Comparison of ENCODE assay signal across 19 cellular contexts in the genomic region with DNA sequence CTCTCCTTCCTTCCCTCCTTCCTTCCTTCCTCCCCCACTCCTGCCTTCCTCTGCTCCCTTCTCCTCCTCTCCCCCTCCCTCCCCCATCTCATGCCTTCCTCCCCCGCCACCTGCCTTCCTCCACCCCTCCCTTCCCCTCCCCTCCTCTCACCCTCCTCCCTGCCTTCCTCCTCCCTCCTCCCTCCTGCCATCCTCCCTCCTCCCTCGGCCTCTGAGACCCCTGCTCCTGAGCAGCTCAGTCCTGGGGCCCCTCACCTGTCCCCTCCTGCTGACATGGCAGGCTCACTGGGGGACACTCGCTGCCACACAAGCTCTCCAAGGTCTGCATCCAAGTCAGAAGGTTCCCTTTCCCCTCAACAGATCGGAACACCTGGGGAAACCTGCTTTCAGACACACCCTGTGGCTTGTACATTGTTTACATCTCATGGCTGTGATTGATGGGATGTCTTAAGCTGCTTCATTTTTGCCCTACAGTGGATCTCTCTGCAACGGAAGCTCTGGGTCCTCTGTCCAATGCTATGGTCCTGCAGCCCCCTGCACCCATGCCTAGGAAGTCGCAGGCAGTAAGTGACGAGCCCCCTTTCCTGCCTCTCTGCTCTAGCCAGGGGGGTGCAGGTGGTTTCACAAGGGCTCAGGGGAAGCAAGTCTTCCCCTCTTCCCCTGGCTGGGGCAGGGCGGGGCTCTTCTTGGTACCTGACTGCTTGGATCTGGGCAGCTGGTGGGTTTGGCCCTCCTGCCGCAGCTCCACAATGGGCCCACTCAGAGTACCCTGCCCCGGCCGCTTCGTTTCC. TPM values are rescaled to one million over a fixed set of nuclear protein-coding genes. Genes with fewer than 3 reads are reported as not detected.
DNase-seq lines count a peak whose midpoint lies in the region; ATAC-seq and TF ChIP-seq lines count a peak whose summit lies in the region.
"Had no signal": no experiment of that assay in that cellular context is flagged by ENCODE, and none has a peak within 500 bp of the region (broad histone marks: within the 10 kb centered on the region; RNA-seq: fewer than 3 reads in every experiment).

No MANE protein-coding gene starts in this region.

- H3K27me3 ChIP-seq in BLaER1 treated with 17β-estradiol and CSF1 and Interleukin-3, amounts not matched to agents 10 nM and 100 nM: no peaks in the 10 kb centered on the region
- no peaks in the 10 kb centered on the region for H3K27me3 ChIP-seq in esophagus muscularis mucosa
- no peaks in the 10 kb centered on the region for H3K27me3 ChIP-seq in sigmoid colon
- H3K27me3 ChIP-seq: testis had no signal

- TF ChIP-seq EP300 in esophagus muscularis mucosa (IDR thresholded peaks at IDR 0.05) (no peak), sigmoid colon (IDR thresholded peaks at IDR 0.05) (no peak)

- no peaks in the 10 kb centered on the region for H3K9me3 ChIP-seq in BLaER1 treated with 17β-estradiol and CSF1 and Interleukin-3, amounts not matched to agents 10 nM and 100 nM (replicated peaks in 1 of 11)
- H3K9me3 ChIP-seq in esophagus muscularis mucosa (no peaks in the 10 kb centered on the region), sigmoid colon (no peaks in the 10 kb centered on the region)
- H3K9me3 ChIP-seq: testis had no signal

- ATAC-seq in HG03439 (IDR thresholded peaks at IDR 0.05; ENCODE audit: unreplicated experiment) (no peak), GM21576 (IDR thresholded peaks at IDR 0.05; ENCODE audit: unreplicated experiment) (no peak)
- ATAC-seq: SK-N-SH treated with all-trans-retinoic acid at 6 μM for 48 hours had no signal

- H3K9ac ChIP-seq in BLaER1 treated with 17β-estradiol and CSF1 and Interleukin-3, amounts not matched to agents 10 nM and 100 nM: 0 out of 22 replicates have a peak overlapping the region, but pooled peaks of 2 of the 11 experiments have one; percentile 1 to 27
- H3K9ac ChIP-seq: parathyroid adenoma had no signal

- no peak for TF ChIP-seq CTCF in esophagus muscularis mucosa (IDR thresholded peaks at IDR 0.05)
- TF ChIP-seq CTCF in sigmoid colon (IDR thresholded peaks at IDR 0.05): no peak

- H3K36me3 ChIP-seq in BLaER1 treated with 17β-estradiol and CSF1 and Interleukin-3, amounts not matched to agents 10 nM and 100 nM: peaks cover 59 to 89% (median 73%) of the 10 kb centered on the region in 11 experiments
- H3K36me3 ChIP-seq in esophagus muscularis mucosa (peaks cover 11 to 56% (median 34%) of the 10 kb centered on the region in 4 donors), sigmoid colon (peaks cover 0 to 44% (median 6%) of the 10 kb centered on the region in 4 donors)

- peak overlapping the region in 7 of 11 experiments; percentile 13 to 57 (median 42); a peak in 9 of 22 replicates for H3K4me2 ChIP-seq in BLaER1 treated with 17β-estradiol and CSF1 and Interleukin-3, amounts not matched to agents 10 nM and 100 nM

- H3K27ac ChIP-seq in BLaER1 treated with 17β-estradiol and CSF1 and Interleukin-3, amounts not matched to agents 10 nM and 100 nM: peak overlapping the region in 4 of 11 experiments; percentile 23 to 50 (median 38); a peak in 6 of 22 replicates
- H3K27ac ChIP-seq in esophagus muscularis mucosa (replicated peaks in 1 of 4) (peak overlapping the region in 3 of 4 donors; percentile 20 to 66 (median 62)), sigmoid colon (peak overlapping the region in 2 of 4 donors; percentile 12 to 67)
- H3K27ac ChIP-seq: parathyroid adenoma, testis had no signal

- no peak overlapping the region for H3K4me3 ChIP-seq in BLaER1 treated with 17β-estradiol and CSF1 and Interleukin-3, amounts not matched to agents 10 nM and 100 nM
- H3K4me3 ChIP-seq in esophagus muscularis mucosa (no peak overlapping the region), sigmoid colon (no peak overlapping the region)
- H3K4me3 ChIP-seq: testis had no signal

- 86% methylated on average over 10 of the region's 12 CpGs for WGBS in esophagus muscularis mucosa
- 67 to 79% methylated on average over 12 of the region's 12 CpGs for WGBS in sigmoid colon, 2 donors

- H4K20me1 ChIP-seq in BLaER1 treated with 17β-estradiol and CSF1 and Interleukin-3, amounts not matched to agents 10 nM and 100 nM: peaks cover 0 to 31% (median 0%) of the 10 kb centered on the region in 11 experiments; a peak in 5 of 22 replicates

- TF ChIP-seq POLR2A in esophagus muscularis mucosa (IDR thresholded peaks at IDR 0.05; ENCODE audit: low read depth): no peak
- no peak for TF ChIP-seq POLR2A in sigmoid colon (IDR thresholded peaks at IDR 0.05)

- intact Hi-C loops in esophagus muscularis mucosa (cut with DNase I) (no loop called here), sigmoid colon (cut with DNase I) (no loop called here)

- peak; percentile 62 for DNase-seq in NCI-H69 (lab: John Stamatoyannopoulos, UW)
- DNase-seq in esophagus muscularis mucosa (ENCODE audit: extremely low spot score): no peak
- peak; percentile 64 for DNase-seq in sigmoid colon
- DNase-seq in GOT3 (lab: John Stamatoyannopoulos, UW): no peak
- DNase-seq in SIG-M5 (lab: John Stamatoyannopoulos, UW): no peak
- DNase-seq: activated CD4-positive, alpha-beta T cell treated with anti-CD3 and anti-CD28 coated beads for 1 hour; activated CD8-positive, alpha-beta memory T cell treated with anti-CD3 and anti-CD28 coated beads, Interleukin-2, amount 10 ng/mL, durations not matched to agents 7 days and 5 days; amygdala; CD4-positive, alpha-beta memory T cell; central memory CD4-positive, alpha-beta T cell; NCI-H2081; stimulated activated CD4-positive, alpha-beta T cell treated with anti-CD3 and anti-CD28 coated beads, Interleukin-4, amount 100 ng/mL, for 1 hour; T1000; testis had no signal

- peaks cover 0 to 29% (median 26%) of the 10 kb centered on the region in 10 experiments; a peak in 15 of 20 replicates for H3K4me1 ChIP-seq in BLaER1 treated with 17β-estradiol and CSF1 and Interleukin-3, amounts not matched to agents 10 nM and 100 nM
- peaks cover 19 to 43% (median 39%) of the 10 kb centered on the region in 4 donors for H3K4me1 ChIP-seq in esophagus muscularis mucosa
- peaks cover 0 to 39% (median 26%) of the 10 kb centered on the region in 4 donors for H3K4me1 ChIP-seq in sigmoid colon
- H3K4me1 ChIP-seq: parathyroid adenoma, testis had no signal

RNA-seq across cellular contexts. Expression of gene ITGB1BP1, which starts 22.9 kb away (rescaled TPM):
- total RNA-seq in esophagus muscularis mucosa (10 to 100 TPM; 59.6 to 91.4 (median 66.1) TPM), sigmoid colon (10 to 100 TPM; 52.3 to 75.6 (median 61.6) TPM)
- polyA plus RNA-seq in sigmoid colon: 10 to 100 TPM; 24.3 to 99.7 (median 47.4) TPM

RNA-seq across cellular contexts. Expression of gene CPSF3, which starts 23.0 kb away (rescaled TPM):
- 10 to 100 TPM; 18.3 to 22.8 (median 20.7) TPM for total RNA-seq in esophagus muscularis mucosa
- total RNA-seq in sigmoid colon: 10 to 100 TPM; 22.9 to 33.5 (median 27.5) TPM
- 10 to 100 TPM; 14.4 to 23.6 (median 14.6) TPM for polyA plus RNA-seq in sigmoid colon

Comparison
In these comparisons a context has a peak if more than half of its experiments do, and no peak if none do; other contexts are left out.
1. DNase-seq: peak in NCI-H69 (single experiment) and sigmoid colon (single experiment); none in esophagus muscularis mucosa (single experiment), GOT3 (single experiment) and SIG-M5 (single experiment).